9 cellular contexts compared by ENCODE assay signal in the genomic region with DNA sequence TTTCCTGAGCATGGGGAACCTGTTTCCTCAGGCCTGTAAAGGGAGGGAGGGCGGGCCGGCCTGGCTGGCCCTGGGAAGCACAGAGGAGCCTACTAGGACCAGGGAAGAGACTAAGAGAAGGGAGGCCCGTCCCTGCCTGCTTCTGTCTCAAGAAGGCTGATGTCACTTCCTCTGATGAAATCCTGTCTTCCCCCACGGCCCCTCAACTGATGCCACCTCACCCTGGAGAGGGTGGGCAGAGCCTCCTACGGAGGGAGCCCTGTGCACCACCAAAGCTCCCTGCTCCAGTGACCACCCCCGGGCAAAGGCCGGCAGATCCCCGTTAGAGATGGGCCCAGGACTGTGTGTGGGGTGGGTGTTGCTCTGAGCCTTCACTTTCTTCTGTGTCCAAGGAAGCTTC. TPM values are rescaled to one million over a fixed set of nuclear protein-coding genes. Genes with fewer than 3 reads are reported as not detected.
DNase-seq lines count a peak whose midpoint lies in the region; ATAC-seq and TF ChIP-seq lines count a peak whose summit lies in the region.
"Had no signal": no experiment of that assay in that cellular context is flagged by ENCODE, and none has a peak within 500 bp of the region (broad histone marks: within the 10 kb centered on the region; RNA-seq: fewer than 3 reads in every experiment).

No MANE protein-coding gene starts in this region.

- peak; percentile 17 for DNase-seq in GM04503 (ENCODE audit: low read depth)
- peak; percentile 67 for DNase-seq in SKM-1 (lab: John Stamatoyannopoulos, UW; ENCODE audit: unreplicated experiment)
- DNase-seq in fibroblast of pulmonary artery (ENCODE audit: low read depth): peak; percentile 85
- peak; percentile 84 for DNase-seq in posterior vena cava (ENCODE audit: low spot score)
- no peak for DNase-seq in NCI-H345 (lab: John Stamatoyannopoulos, UW)
- no peak for DNase-seq in GM20000 (ENCODE audit: low spot score)
- no peak for DNase-seq in NCI-H2196 treated with DMSO at 0.1 percent for 48 hours (lab: John Stamatoyannopoulos, UW; ENCODE audit: unreplicated experiment)
- DNase-seq: NCI-H1092 treated with DMSO at 0.1 percent for 48 hours had no signal

- TF ChIP-seq CTCF in fibroblast of pulmonary artery (IDR thresholded peaks at IDR 0.05; ENCODE audit: low read length, missing control alignments) (no peak), GM20000 (IDR thresholded peaks at IDR 0.05; ENCODE audit: extremely low read depth, missing control alignments) (no peak)

- ATAC-seq in esophagus mucosa: no peak

- H3K4me3 ChIP-seq in fibroblast of pulmonary artery (replicated peaks; ENCODE audit: low read depth, low read length): no peak overlapping the region

- intact Hi-C loops in posterior vena cava (cut with DNase I): no loop called here

RNA-seq across cellular contexts. Expression of a gene that starts 1.0 kb away (rescaled TPM):
- total RNA-seq in posterior vena cava: 10 to 100 TPM in 1 of 2 donors, 1 to 10 TPM in 1; 5.9 to 15.3 TPM
- total RNA-seq in esophagus mucosa: 2.7 TPM

RNA-seq across cellular contexts. Expression of a gene that starts 14.3 kb away (rescaled TPM):
- 10 to 100 TPM; 17.7 to 32.5 TPM for total RNA-seq in posterior vena cava
- 15.0 TPM for total RNA-seq in esophagus mucosa

RNA-seq across cellular contexts. Expression of a gene that starts 56.2 kb away (rescaled TPM):
- total RNA-seq in posterior vena cava: 1 to 10 TPM; 2.9 to 3.5 TPM
- total RNA-seq in esophagus mucosa: 1.4 TPM

RNA-seq across cellular contexts. Expression of a gene that starts 57.4 kb away (rescaled TPM):
- total RNA-seq in posterior vena cava (10 to 100 TPM; 19.8 to 21.8 TPM), esophagus mucosa (22.3 TPM)

Comparison
In these comparisons a context has a peak if more than half of its experiments do, and no peak if none do; other contexts are left out.
1. DNase-seq: peak in GM04503 (single experiment), SKM-1 (single experiment), fibroblast of pulmonary artery (single experiment) and posterior vena cava (single experiment); none in NCI-H345 (single experiment), GM20000 (single experiment) and NCI-H2196 treated with DMSO at 0.1 percent for 48 hours (single experiment).